In the genomic region with DNA sequence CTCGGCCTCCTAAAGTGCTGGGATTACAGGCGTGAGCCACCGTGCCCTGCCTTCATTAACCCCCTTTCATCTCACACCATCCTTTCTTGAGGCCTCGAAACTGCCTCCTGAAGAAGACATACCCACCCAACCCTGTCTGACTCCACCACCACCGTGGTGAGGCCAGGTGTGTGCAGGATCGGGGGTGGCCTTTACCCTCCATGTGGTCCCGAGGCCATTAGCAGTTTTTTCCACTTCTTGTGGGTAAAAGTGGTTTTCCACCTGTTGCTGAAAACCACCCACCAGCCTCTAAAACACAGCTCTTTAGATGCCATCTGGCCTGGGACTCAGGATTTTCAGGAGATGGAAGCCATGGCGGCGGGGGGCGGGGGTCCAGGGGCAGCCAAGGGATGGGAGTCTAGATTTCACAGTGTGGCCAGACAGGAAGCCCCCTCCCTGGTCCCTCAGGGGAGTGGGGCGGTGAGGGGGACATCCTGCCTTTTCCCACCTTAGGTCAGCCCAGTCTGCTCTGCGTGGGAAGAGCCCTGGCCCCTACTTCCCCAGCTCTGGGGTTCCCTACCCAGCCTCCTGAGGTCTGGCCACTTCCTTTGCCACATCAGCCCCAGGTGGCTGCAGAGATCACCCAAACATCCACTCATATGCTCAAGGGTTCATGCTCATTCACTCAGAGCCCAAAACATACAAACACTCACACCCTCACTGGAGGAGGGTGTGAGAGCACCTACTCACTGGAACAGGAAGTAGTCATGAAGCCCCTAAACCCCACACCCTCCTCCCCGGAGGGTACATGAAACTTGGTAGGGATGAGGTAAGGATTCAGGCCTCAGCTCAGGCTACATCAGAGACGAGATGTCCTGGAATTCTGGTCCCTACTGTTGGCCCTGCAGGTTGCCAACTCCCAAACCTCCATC, we compare ENCODE assay signal across 8 cellular contexts. TPM values are rescaled to one million over a fixed set of nuclear protein-coding genes. Genes with fewer than 3 reads are reported as not detected.
A peak's percentile ranks its signal among the peaks of the same experiment; 100 is the strongest.
DNase-seq lines count a peak whose midpoint lies in the region; ATAC-seq and TF ChIP-seq lines count a peak whose summit lies in the region.

No MANE protein-coding gene starts in this region.

- H3K4me1 ChIP-seq in H9 (ENCODE audit: insufficient read depth, low read length) = peaks cover 5% of the 10 kb centered on the region; the same call in 1 of the 2 replicates

- no peaks in the 10 kb centered on the region for H3K9me3 Mint-ChIP-seq in activated T-helper 1 cell treated with anti-CD3 and anti-CD28 coated beads, Interleukin-12 subunit alpha, Interleukin-12 subunit beta, Interleukin-2, Interleukin-4 antibody, amounts not matched to agents 30 ng/mL and 10 ng/mL and 1 ng/mL, durations not matched to agents 14 hours and 24 hours and 36 hours
- H3K9me3 Mint-ChIP-seq in natural killer cell treated with Interleukin-12 subunit alpha and Interleukin-12 subunit beta and Interleukin-15 and Interleukin-18, amount 100 ng/mL, for 72 hours = no peaks in the 10 kb centered on the region
- no peaks in the 10 kb centered on the region for H3K9me3 Mint-ChIP-seq in H9

- peak; percentile 27 for ATAC-seq in GM19023 (IDR thresholded peaks at IDR 0.05; ENCODE audit: unreplicated experiment)
- peak; percentile 36 for ATAC-seq in HG03354 (IDR thresholded peaks at IDR 0.05; ENCODE audit: poor library complexity, severe bottlenecking, unreplicated experiment)
- ATAC-seq in natural killer cell treated with Interleukin-12 subunit alpha and Interleukin-12 subunit beta and Interleukin-15 and Interleukin-18, amount 100 ng/mL, for 72 hours = peak; percentile 72 to 77

- no peak overlapping the region for H4K5ac ChIP-seq in H9 (ENCODE audit: insufficient read length, low read depth, low read length)

- no CpG with 5 or more reads among the region's 14 CpGs for whole genome bisulfite sequencing in H9 (ENCODE audit: extremely low coverage, insufficient read length, low lambda C conversion rate)

- H3K27ac ChIP-seq in H9 (ENCODE audit: insufficient read length, low read depth, low read length) = no peak overlapping the region

- H4K91ac ChIP-seq in H9 (ENCODE audit: insufficient read length, low read depth, low read length) = no peak overlapping the region

- H3K79me2 ChIP-seq in H9 (ENCODE audit: insufficient read depth, low read length) = no peaks in the 10 kb centered on the region

- no peak overlapping the region for H3K56ac ChIP-seq in H9 (ENCODE audit: insufficient read length, low read depth, low read length)

- peaks cover 76% of the 10 kb centered on the region for H3K4me1 Mint-ChIP-seq in activated T-helper 1 cell treated with anti-CD3 and anti-CD28 coated beads, Interleukin-12 subunit alpha, Interleukin-12 subunit beta, Interleukin-2, Interleukin-4 antibody, amounts not matched to agents 30 ng/mL and 10 ng/mL and 1 ng/mL, durations not matched to agents 14 hours and 24 hours and 36 hours (ENCODE audit: low read depth)
- peaks cover 71 to 72% of the 10 kb centered on the region in 2 donors for H3K4me1 Mint-ChIP-seq in natural killer cell treated with Interleukin-12 subunit alpha and Interleukin-12 subunit beta and Interleukin-15 and Interleukin-18, amount 100 ng/mL, for 72 hours (ENCODE audit: low read depth in 2 of 2)
- peaks cover 25 to 42% of the 10 kb centered on the region in 2 experiments for H3K4me1 Mint-ChIP-seq in H9

- H2BK20ac ChIP-seq in H9 (ENCODE audit: low read depth, low read length, poor library complexity, severe bottlenecking) = no peak overlapping the region

- no peak overlapping the region for H3K14ac ChIP-seq in H9 (ENCODE audit: insufficient read depth, low read length)

- H3K4me2 ChIP-seq in H9 (ENCODE audit: insufficient read depth, insufficient read length, low read length) = no peak overlapping the region

- no peak overlapping the region for H2BK5ac ChIP-seq in H9 (ENCODE audit: insufficient read length, low read length)

- no peak overlapping the region for H4K8ac ChIP-seq in H9 (replicated peaks; ENCODE audit: insufficient read length, low read depth, low read length)

- H4K20me1 ChIP-seq in H9 (ENCODE audit: control insufficient read depth, insufficient read depth, insufficient read length) = no peaks in the 10 kb centered on the region

- no peak overlapping the region for H3K23ac ChIP-seq in H9 (ENCODE audit: insufficient read length, low read depth, low read length)

- H3K4me3 Mint-ChIP-seq in activated T-helper 1 cell treated with anti-CD3 and anti-CD28 coated beads, Interleukin-12 subunit alpha, Interleukin-12 subunit beta, Interleukin-2, Interleukin-4 antibody, amounts not matched to agents 30 ng/mL and 10 ng/mL and 1 ng/mL, durations not matched to agents 14 hours and 24 hours and 36 hours = peak overlapping the region; percentile 74
- peak overlapping the region; percentile 71 for H3K4me3 Mint-ChIP-seq in natural killer cell treated with Interleukin-12 subunit alpha and Interleukin-12 subunit beta and Interleukin-15 and Interleukin-18, amount 100 ng/mL, for 72 hours
- no peak overlapping the region; a peak in 1 of 5 replicates for H3K4me3 Mint-ChIP-seq in H9

- H2AK5ac ChIP-seq in H9 (ENCODE audit: insufficient read length, low read length) = no peak overlapping the region

- H3K4ac ChIP-seq in H9 (ENCODE audit: low read depth, low read length) = no peak overlapping the region

- H3K27ac Mint-ChIP-seq in activated T-helper 1 cell treated with anti-CD3 and anti-CD28 coated beads, Interleukin-12 subunit alpha, Interleukin-12 subunit beta, Interleukin-2, Interleukin-4 antibody, amounts not matched to agents 30 ng/mL and 10 ng/mL and 1 ng/mL, durations not matched to agents 14 hours and 24 hours and 36 hours = peak overlapping the region; percentile 93
- H3K27ac Mint-ChIP-seq in natural killer cell treated with Interleukin-12 subunit alpha and Interleukin-12 subunit beta and Interleukin-15 and Interleukin-18, amount 100 ng/mL, for 72 hours = peak overlapping the region; percentile 79 to 83
- H3K27ac Mint-ChIP-seq in H9 = no peak overlapping the region

- no peak overlapping the region for H3K9ac ChIP-seq in H9 (ENCODE audit: extremely low read depth, insufficient read length, low read length)

- H3K27me3 ChIP-seq in H9 (ENCODE audit: insufficient read depth, low read length) = peaks cover 19% of the 10 kb centered on the region; the same call in 1 of the 2 replicates

- no peak overlapping the region for H2AFZ ChIP-seq in H9 (ENCODE audit: low read length)

- no peak overlapping the region for H3T11ph ChIP-seq in H9 (ENCODE audit: low read length)

- H3K36me3 Mint-ChIP-seq in activated T-helper 1 cell treated with anti-CD3 and anti-CD28 coated beads, Interleukin-12 subunit alpha, Interleukin-12 subunit beta, Interleukin-2, Interleukin-4 antibody, amounts not matched to agents 30 ng/mL and 10 ng/mL and 1 ng/mL, durations not matched to agents 14 hours and 24 hours and 36 hours (ENCODE audit: low read depth) = no peaks in the 10 kb centered on the region
- H3K36me3 Mint-ChIP-seq in natural killer cell treated with Interleukin-12 subunit alpha and Interleukin-12 subunit beta and Interleukin-15 and Interleukin-18, amount 100 ng/mL, for 72 hours = no peaks in the 10 kb centered on the region
- H3K36me3 Mint-ChIP-seq in H9 (ENCODE audit: insufficient read depth in 1 of 3, low read depth in 3 of 3) = no peaks in the 10 kb centered on the region; a peak in 1 of 7 replicates

- no peaks in the 10 kb centered on the region for H3K79me1 ChIP-seq in H9 (ENCODE audit: insufficient read depth, low read depth, low read length, poor library complexity, severe bottlenecking)

- peaks cover 8% of the 10 kb centered on the region for H3K23me2 ChIP-seq in H9 (ENCODE audit: insufficient read length, low read depth, low read length, poor library complexity, severe bottlenecking)

- H2BK15ac ChIP-seq in H9 (ENCODE audit: low read depth, low read length) = no peak overlapping the region

- no peaks in the 10 kb centered on the region for H3K9me3 ChIP-seq in H9 (ENCODE audit: control insufficient read depth, low read depth, low read length)

- H2BK120ac ChIP-seq in H9 (ENCODE audit: low read depth, low read length, poor library complexity, severe bottlenecking) = no peak overlapping the region

- peak; percentile 59 for DNase-seq in activated T-helper 1 cell treated with anti-CD3 and anti-CD28 coated beads, Interleukin-12 subunit alpha, Interleukin-12 subunit beta, Interleukin-2, Interleukin-4 antibody, amounts not matched to agents 30 ng/mL and 10 ng/mL and 1 ng/mL, durations not matched to agents 14 hours and 24 hours and 36 hours (ENCODE audit: low spot score)
- peak; percentile 87 for DNase-seq in natural killer cell treated with Interleukin-12 subunit alpha and Interleukin-12 subunit beta and Interleukin-15 and Interleukin-18, amount 100 ng/mL, for 72 hours (ENCODE audit: low spot score)
- no peak for DNase-seq in NCI-H82 (lab: John Stamatoyannopoulos, UW)
- no peak for DNase-seq in H9
- no peak for DNase-seq in NCI-H526 (lab: John Stamatoyannopoulos, UW)
- DNase-seq in AG20443 (ENCODE audit: low spot score) = no peak

- H2BK12ac ChIP-seq in H9 (ENCODE audit: insufficient read length, low read depth, low read length) = no peak overlapping the region

- intact Hi-C loops in activated T-helper 1 cell treated with anti-CD3 and anti-CD28 coated beads, Interleukin-12 subunit alpha, Interleukin-12 subunit beta, Interleukin-2, Interleukin-4 antibody, amounts not matched to agents 30 ng/mL and 10 ng/mL and 1 ng/mL, durations not matched to agents 14 hours and 24 hours and 36 hours (cut with micrococcal nuclease) = loop anchor here (1.0 to 2.0 kb wide), 5 partner anchors 8 to 64 kb away; no protein-coding TSS in a partner anchor

- no peak for TF ChIP-seq CTCF in H9 (conservative IDR thresholded peaks at IDR 0.05)

- H3K27me3 Mint-ChIP-seq in activated T-helper 1 cell treated with anti-CD3 and anti-CD28 coated beads, Interleukin-12 subunit alpha, Interleukin-12 subunit beta, Interleukin-2, Interleukin-4 antibody, amounts not matched to agents 30 ng/mL and 10 ng/mL and 1 ng/mL, durations not matched to agents 14 hours and 24 hours and 36 hours (ENCODE audit: insufficient read depth) = no peaks in the 10 kb centered on the region
- no peaks in the 10 kb centered on the region for H3K27me3 Mint-ChIP-seq in natural killer cell treated with Interleukin-12 subunit alpha and Interleukin-12 subunit beta and Interleukin-15 and Interleukin-18, amount 100 ng/mL, for 72 hours
- H3K27me3 Mint-ChIP-seq in H9 (ENCODE audit: low read depth) = peaks cover 27% of the 10 kb centered on the region

- no peak overlapping the region for H3K18ac ChIP-seq in H9 (ENCODE audit: insufficient read length, low read depth, low read length)

RNA-seq across cellular contexts. Expression of gene FGR, which starts 2.3 kb away (rescaled TPM):
- total RNA-seq in activated T-helper 1 cell treated with anti-CD3 and anti-CD28 coated beads, Interleukin-12 subunit alpha, Interleukin-12 subunit beta, Interleukin-2, Interleukin-4 antibody, amounts not matched to agents 30 ng/mL and 10 ng/mL and 1 ng/mL, durations not matched to agents 14 hours and 24 hours and 36 hours = 0.21 and 0.27 TPM in 2 replicates
- total RNA-seq in natural killer cell treated with Interleukin-12 subunit alpha and Interleukin-12 subunit beta and Interleukin-15 and Interleukin-18, amount 100 ng/mL, for 72 hours = 10 to 100 TPM; 14.2 to 60.0 TPM
- 0.15 TPM in 1 of 2 replicates, not detected in the other for total RNA-seq in H9 (2021)

RNA-seq across cellular contexts. Expression of gene AHDC1, which starts 28.7 kb away (rescaled TPM):
- 33.7 and 33.9 TPM in 2 replicates for total RNA-seq in activated T-helper 1 cell treated with anti-CD3 and anti-CD28 coated beads, Interleukin-12 subunit alpha, Interleukin-12 subunit beta, Interleukin-2, Interleukin-4 antibody, amounts not matched to agents 30 ng/mL and 10 ng/mL and 1 ng/mL, durations not matched to agents 14 hours and 24 hours and 36 hours
- 10 to 100 TPM; 38.8 to 42.9 TPM for total RNA-seq in natural killer cell treated with Interleukin-12 subunit alpha and Interleukin-12 subunit beta and Interleukin-15 and Interleukin-18, amount 100 ng/mL, for 72 hours
- total RNA-seq in H9 (2021) = 23.7 and 29.4 TPM in 2 replicates

RNA-seq across cellular contexts. Expression of gene IFI6, which starts 39.4 kb away (rescaled TPM):
- 71.7 and 85.6 TPM in 2 replicates for total RNA-seq in activated T-helper 1 cell treated with anti-CD3 and anti-CD28 coated beads, Interleukin-12 subunit alpha, Interleukin-12 subunit beta, Interleukin-2, Interleukin-4 antibody, amounts not matched to agents 30 ng/mL and 10 ng/mL and 1 ng/mL, durations not matched to agents 14 hours and 24 hours and 36 hours
- total RNA-seq in natural killer cell treated with Interleukin-12 subunit alpha and Interleukin-12 subunit beta and Interleukin-15 and Interleukin-18, amount 100 ng/mL, for 72 hours = 10 to 100 TPM; 42.8 to 45.4 TPM
- total RNA-seq in H9 (2021) = 4.3 and 6.4 TPM in 2 replicates

Comparison
In these comparisons a context has a peak if more than half of its experiments do, and no peak if none do; other contexts are left out.
1. DNase-seq: peak in activated T-helper 1 cell treated with anti-CD3 and anti-CD28 coated beads, Interleukin-12 subunit alpha, Interleukin-12 subunit beta, Interleukin-2, Interleukin-4 antibody, amounts not matched to agents 30 ng/mL and 10 ng/mL and 1 ng/mL, durations not matched to agents 14 hours and 24 hours and 36 hours (single experiment) and natural killer cell treated with Interleukin-12 subunit alpha and Interleukin-12 subunit beta and Interleukin-15 and Interleukin-18, amount 100 ng/mL, for 72 hours (single experiment); none in NCI-H82 (single experiment), H9 (single experiment), NCI-H526 (0 of 2) and AG20443 (single experiment).
2. H3K27ac Mint-ChIP-seq: peak in activated T-helper 1 cell treated with anti-CD3 and anti-CD28 coated beads, Interleukin-12 subunit alpha, Interleukin-12 subunit beta, Interleukin-2, Interleukin-4 antibody, amounts not matched to agents 30 ng/mL and 10 ng/mL and 1 ng/mL, durations not matched to agents 14 hours and 24 hours and 36 hours (single experiment) and natural killer cell treated with Interleukin-12 subunit alpha and Interleukin-12 subunit beta and Interleukin-15 and Interleukin-18, amount 100 ng/mL, for 72 hours (2 of 2); none in H9 (0 of 3).
3. H3K4me3 Mint-ChIP-seq: peak in activated T-helper 1 cell treated with anti-CD3 and anti-CD28 coated beads, Interleukin-12 subunit alpha, Interleukin-12 subunit beta, Interleukin-2, Interleukin-4 antibody, amounts not matched to agents 30 ng/mL and 10 ng/mL and 1 ng/mL, durations not matched to agents 14 hours and 24 hours and 36 hours (single experiment) and natural killer cell treated with Interleukin-12 subunit alpha and Interleukin-12 subunit beta and Interleukin-15 and Interleukin-18, amount 100 ng/mL, for 72 hours (single experiment); none in H9 (0 of 2).
4. RNA of gene FGR, which starts 2.3 kb away (total RNA-seq): 14.2 to 60.0 TPM in natural killer cell treated with Interleukin-12 subunit alpha and Interleukin-12 subunit beta and Interleukin-15 and Interleukin-18, amount 100 ng/mL, for 72 hours; 0.21 to 0.27 TPM in activated T-helper 1 cell treated with anti-CD3 and anti-CD28 coated beads, Interleukin-12 subunit alpha, Interleukin-12 subunit beta, Interleukin-2, Interleukin-4 antibody, amounts not matched to agents 30 ng/mL and 10 ng/mL and 1 ng/mL, durations not matched to agents 14 hours and 24 hours and 36 hours and 0.15 TPM in H9; every median in the first group is over 10 times any median in the second.
5. Peak in every context shown above with its lines, with median percentiles within 50 percentile points of each other: ATAC-seq.